In the genomic region with DNA sequence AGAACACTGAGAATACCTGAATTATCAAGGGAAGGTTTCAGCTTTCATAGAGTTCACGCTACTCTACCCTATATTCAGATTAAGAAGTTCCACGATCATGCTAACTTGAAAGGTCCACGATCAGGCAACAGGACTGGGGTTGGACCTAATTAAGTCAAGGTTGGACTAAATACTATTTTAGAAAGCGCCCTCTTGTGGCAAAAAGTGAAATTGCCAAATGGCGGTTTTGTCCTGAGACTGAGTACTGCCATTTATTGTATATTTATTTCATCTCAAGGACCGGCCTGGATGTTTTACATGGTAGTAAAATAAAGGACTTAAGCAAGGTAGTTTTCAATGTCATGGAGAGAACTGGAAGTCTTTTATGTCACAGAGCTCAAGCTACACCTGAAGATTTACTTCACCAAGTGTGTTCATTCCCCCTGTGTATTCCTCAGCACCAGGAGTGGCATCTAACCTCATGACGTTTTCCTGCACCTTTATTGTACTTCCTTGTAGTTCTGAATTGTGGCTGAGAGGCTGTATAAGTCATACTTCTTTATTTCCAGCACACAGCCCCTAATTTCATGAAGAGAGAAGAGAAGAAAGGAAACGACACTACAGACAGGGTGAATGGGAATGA, we compare ENCODE assay signal across 8 cellular contexts. TPM values are rescaled to one million over a fixed set of nuclear protein-coding genes. Genes with fewer than 3 reads are reported as not detected.
DNase-seq lines count a peak whose midpoint lies in the region; ATAC-seq lines count a peak whose summit lies in the region.

No MANE protein-coding gene starts in this region.

- no peak for ATAC-seq in HG03432 (IDR thresholded peaks at IDR 0.05; ENCODE audit: unreplicated experiment)

- no peaks in the 10 kb centered on the region for H3K36me3 ChIP-seq in H7 (replicated peaks; ENCODE audit: control insufficient read depth, insufficient read depth, low read length)

- DNase-seq in DMS153 treated with DMSO at 0.1 percent for 48 hours (lab: John Stamatoyannopoulos, UW; ENCODE audit: unreplicated experiment), result peak; percentile 31
- DNase-seq in H7, result peak; percentile 41
- peak; percentile 38 for DNase-seq in NCI-H526 treated with DMSO at 0.1 percent for 48 hours (lab: John Stamatoyannopoulos, UW)
- peak in 2 of 3 experiments; percentile 9 to 33 for DNase-seq in activated CD8-positive, alpha-beta memory T cell treated with anti-CD3 and anti-CD28 coated beads for 48 hours (ENCODE audit: low read depth in 2 of 3, low spot score in 2 of 3)
- DNase-seq in fibroblast of gingiva (ENCODE audit: low read depth), result peak; percentile 50
- DNase-seq in pons (ENCODE audit: low spot score), result peak; percentile 40
- DNase-seq in NCI-H2171 treated with DMSO at 0.1 percent for 48 hours (lab: John Stamatoyannopoulos, UW), result no peak

- H3K4me3 ChIP-seq in H7 (ENCODE audit: insufficient read depth, low read depth, low read length), result no peak overlapping the region

- H3K27me3 ChIP-seq in H7 (ENCODE audit: control insufficient read depth, insufficient read depth, low read length), result no peaks in the 10 kb centered on the region

RNA-seq across cellular contexts. Expression of gene SRD5A2, which starts 56.8 kb away (rescaled TPM):
- total RNA-seq in H7 (2014; rRNA removed; shearing (Covaris generic)), result 0.04 TPM in 1 of 2 replicates, not detected in the other
